Comparison of ENCODE assay signal across 8 cellular contexts in the genomic region with DNA sequence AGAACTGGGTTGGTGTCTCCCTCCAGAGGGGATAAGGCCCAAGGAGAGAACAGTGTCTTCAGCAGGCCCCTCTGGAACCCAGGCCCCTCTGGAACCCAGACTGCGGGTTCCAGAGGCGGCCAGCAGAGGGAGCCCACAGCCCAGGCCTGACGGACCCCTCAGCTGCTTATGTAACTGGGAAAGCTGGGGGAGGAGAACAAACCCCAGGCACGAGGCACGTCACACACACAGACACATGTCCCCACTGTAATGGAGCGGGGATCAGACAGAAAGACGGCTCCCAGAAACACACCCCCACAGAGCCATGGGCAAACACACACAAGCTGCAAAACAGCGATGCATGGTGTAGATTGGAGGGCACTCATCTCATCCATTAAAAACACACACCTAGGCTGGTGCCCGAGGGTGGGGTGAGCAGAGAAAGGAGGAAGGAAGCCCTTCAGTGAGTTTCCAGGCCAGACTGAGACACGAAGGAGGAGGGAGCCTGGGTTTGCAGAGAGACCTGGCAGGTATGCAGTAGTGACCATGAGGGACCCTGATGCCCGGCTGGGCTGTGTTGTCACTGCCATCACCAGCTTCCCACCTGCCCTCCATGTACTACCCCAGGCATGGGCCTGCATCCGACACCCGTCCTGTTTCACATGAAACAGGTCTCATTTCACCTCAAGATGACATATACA. TPM values are rescaled to one million over a fixed set of nuclear protein-coding genes. Genes with fewer than 3 reads are reported as not detected.
A peak's percentile ranks its signal among the peaks of the same experiment; 100 is the strongest.
DNase-seq lines count a peak whose midpoint lies in the region; ATAC-seq and TF ChIP-seq lines count a peak whose summit lies in the region.

No MANE protein-coding gene starts in this region.

- no peaks in the 10 kb centered on the region for H3K9me3 Mint-ChIP-seq in T-cell
- no peaks in the 10 kb centered on the region for H3K9me3 Mint-ChIP-seq in activated naive CD8-positive, alpha-beta T cell treated with anti-CD3 and anti-CD28 coated beads, Interleukin-2, amount 10 ng/mL, durations not matched to agents 7 days and 5 days

- peak overlapping the region; percentile 93 for H3K27ac ChIP-seq in psoas muscle

- peak; percentile 36 for ATAC-seq in GM21390 (IDR thresholded peaks at IDR 0.05; ENCODE audit: unreplicated experiment)
- ATAC-seq in T-cell (replicated peaks in 1 of 4): peak in 3 of 4 experiments; percentile 10 to 47 (median 16)
- peak; percentile 23 for ATAC-seq in activated naive CD8-positive, alpha-beta T cell treated with anti-CD3 and anti-CD28 coated beads, Interleukin-2, amount 10 ng/mL, durations not matched to agents 7 days and 5 days (ENCODE audit: low read depth)
- ATAC-seq in psoas muscle: peak; percentile 60 to 73 (median 63)

- H3K4me1 Mint-ChIP-seq in T-cell: peaks cover 42 to 48% (median 47%) of the 10 kb centered on the region in 3 donors
- H3K4me1 Mint-ChIP-seq in activated naive CD8-positive, alpha-beta T cell treated with anti-CD3 and anti-CD28 coated beads, Interleukin-2, amount 10 ng/mL, durations not matched to agents 7 days and 5 days: peaks cover 36% of the 10 kb centered on the region

- no peaks in the 10 kb centered on the region for H3K9me3 ChIP-seq in psoas muscle

- TF ChIP-seq CTCF in psoas muscle (IDR thresholded peaks at IDR 0.05): peak; percentile 82

- CTCF ChIA-PET in T-cell (lab: Charles Lee): interaction anchor here (0.6 to 3.6 kb wide), 17 partner anchors 14 to 266 kb away, joined by 3 to 25 read pairs (median 3); partner anchors contain the start of genes DCAF8 (in 1 of the 2), NHLH1 (in 1 of the 2) and PEX19 (in 1 of the 2)

- 13 to 19% (median 14%) methylated on average over 13 of the region's 13 CpGs for WGBS in psoas muscle, 3 donors

- peak overlapping the region; percentile 94 to 98 for H3K27ac Mint-ChIP-seq in T-cell
- peak overlapping the region; percentile 88 for H3K27ac Mint-ChIP-seq in activated naive CD8-positive, alpha-beta T cell treated with anti-CD3 and anti-CD28 coated beads, Interleukin-2, amount 10 ng/mL, durations not matched to agents 7 days and 5 days

- peaks cover 35% of the 10 kb centered on the region for H3K4me1 ChIP-seq in psoas muscle

- H3K36me3 Mint-ChIP-seq in T-cell: no peaks in the 10 kb centered on the region
- H3K36me3 Mint-ChIP-seq in activated naive CD8-positive, alpha-beta T cell treated with anti-CD3 and anti-CD28 coated beads, Interleukin-2, amount 10 ng/mL, durations not matched to agents 7 days and 5 days: no peaks in the 10 kb centered on the region

- DNase-seq in Ammon's horn (ENCODE audit: low spot score) (peak; percentile 96), NCI-H1694 (lab: John Stamatoyannopoulos, UW) (peak; percentile 86), T-cell (peak; percentile 50 to 79 (median 65)), cardiac septum (ENCODE audit: low spot score) (peak; percentile 86), psoas muscle (peak; percentile 80 to 89), ureter (ENCODE audit: low spot score) (peak; percentile 87)
- DNase-seq in activated naive CD8-positive, alpha-beta T cell treated with anti-CD3 and anti-CD28 coated beads, Interleukin-2, amount 10 ng/mL, durations not matched to agents 7 days and 5 days: peak; percentile 80

- H3K36me3 ChIP-seq in psoas muscle (ENCODE audit: insufficient read depth in 1 of 2, low read depth in 1 of 2): no peaks in the 10 kb centered on the region

- peak overlapping the region; percentile 11 to 60 (median 25) for H3K4me3 Mint-ChIP-seq in T-cell
- peak overlapping the region; percentile 62 for H3K4me3 Mint-ChIP-seq in activated naive CD8-positive, alpha-beta T cell treated with anti-CD3 and anti-CD28 coated beads, Interleukin-2, amount 10 ng/mL, durations not matched to agents 7 days and 5 days

- POLR2A ChIA-PET in T-cell (lab: Charles Lee): interaction anchor here in 1 of 2 donors (0.7 kb wide), 1 partner anchor 191 kb away, joined by 4 read pairs; no protein-coding TSS in a partner anchor
- POLR2A ChIA-PET in activated naive CD8-positive, alpha-beta T cell treated with anti-CD3 and anti-CD28 coated beads, Interleukin-2, amount 10 ng/mL, durations not matched to agents 7 days and 5 days (lab: Charles Lee): interaction anchor here (1.2 to 2.1 kb wide), 4 partner anchors 151 to 190 kb away, joined by 3 to 8 read pairs (median 6); partner anchors contain the start of gene DCAF8

- no peaks in the 10 kb centered on the region for H3K27me3 ChIP-seq in psoas muscle (ENCODE audit: insufficient read depth in 3 of 3, low read length in 2 of 3)

- peak overlapping the region; percentile 22 for H3K4me3 ChIP-seq in psoas muscle

- intact Hi-C loops in cardiac septum (cut with DNase I): loop anchor here (1.0 to 5.0 kb wide), 6 partner anchors 91 to 276 kb away; partner anchors contain the start of gene PEA15
- intact Hi-C loops in psoas muscle (cut with DNase I): loop anchor here (2.0 to 5.0 kb wide), 4 partner anchors 56 to 190 kb away; no protein-coding TSS in a partner anchor

- no peaks in the 10 kb centered on the region for H3K27me3 Mint-ChIP-seq in T-cell
- H3K27me3 Mint-ChIP-seq in activated naive CD8-positive, alpha-beta T cell treated with anti-CD3 and anti-CD28 coated beads, Interleukin-2, amount 10 ng/mL, durations not matched to agents 7 days and 5 days: no peaks in the 10 kb centered on the region

RNA-seq across cellular contexts. Expression of gene IGSF8, which starts 2.8 kb away (rescaled TPM):
- total RNA-seq in T-cell (10 to 100 TPM; 41.8 to 71.5 (median 62.2) TPM), cardiac septum (29.7 TPM), psoas muscle (1 to 10 TPM; 4.3 to 8.6 (median 6.4) TPM), ureter (22.4 TPM)
- 10 to 100 TPM; 39.8 to 44.6 TPM for total RNA-seq in activated naive CD8-positive, alpha-beta T cell treated with anti-CD3 and anti-CD28 coated beads, Interleukin-2, amount 10 ng/mL, durations not matched to agents 7 days and 5 days
- 1 to 10 TPM; 4.9 to 6.5 (median 6.4) TPM for polyA plus RNA-seq in psoas muscle

RNA-seq across cellular contexts. Expression of gene ATP1A2, which starts 14.4 kb away (rescaled TPM):
- total RNA-seq in T-cell: under 1 TPM in 2 of 5 donors, not detected in 3; 0.10 to 0.26 TPM
- not detected for total RNA-seq in activated naive CD8-positive, alpha-beta T cell treated with anti-CD3 and anti-CD28 coated beads, Interleukin-2, amount 10 ng/mL, durations not matched to agents 7 days and 5 days
- 147 TPM for total RNA-seq in cardiac septum
- 1,000 to 10,000 TPM in 1 of 4 donors, 100 to 1,000 TPM in 3; 523 to 1,040 (median 587) TPM for total RNA-seq in psoas muscle
- 100 to 1,000 TPM in 2 of 3 donors, 10 to 100 TPM in 1; 52.5 to 194 (median 162) TPM for polyA plus RNA-seq in psoas muscle
- total RNA-seq in ureter: 41.2 TPM

RNA-seq across cellular contexts. Expression of gene KCNJ9, which starts 19.8 kb away (rescaled TPM):
- not detected for total RNA-seq in T-cell
- total RNA-seq in activated naive CD8-positive, alpha-beta T cell treated with anti-CD3 and anti-CD28 coated beads, Interleukin-2, amount 10 ng/mL, durations not matched to agents 7 days and 5 days: not detected
- total RNA-seq in cardiac septum: not detected
- not detected for total RNA-seq in psoas muscle
- polyA plus RNA-seq in psoas muscle: under 1 TPM in 2 of 3 donors, not detected in 1; 0.01 to 0.04 TPM
- not detected for total RNA-seq in ureter

RNA-seq across cellular contexts. Expression of gene KCNJ10, which starts 31.2 kb away (rescaled TPM):
- total RNA-seq in T-cell (under 1 TPM in 1 of 5 donors, not detected in 4; 0.22 TPM), cardiac septum (0.05 TPM), psoas muscle (under 1 TPM in 2 of 4 donors, not detected in 2; 0.08 to 0.09 TPM), ureter (not detected)
- not detected for total RNA-seq in activated naive CD8-positive, alpha-beta T cell treated with anti-CD3 and anti-CD28 coated beads, Interleukin-2, amount 10 ng/mL, durations not matched to agents 7 days and 5 days
- under 1 TPM in 2 of 3 donors, not detected in 1; 0.01 to 0.03 TPM for polyA plus RNA-seq in psoas muscle

RNA-seq across cellular contexts. Expression of gene ATP1A4, which starts 50.2 kb away (rescaled TPM):
- total RNA-seq in T-cell: not detected
- total RNA-seq in activated naive CD8-positive, alpha-beta T cell treated with anti-CD3 and anti-CD28 coated beads, Interleukin-2, amount 10 ng/mL, durations not matched to agents 7 days and 5 days: not detected
- total RNA-seq in cardiac septum: 1.0 TPM
- 1 to 10 TPM in 1 of 4 donors, under 1 TPM in 3; 0.07 to 2.0 (median 0.38) TPM for total RNA-seq in psoas muscle
- polyA plus RNA-seq in psoas muscle: 1 to 10 TPM in 1 of 3 donors, under 1 TPM in 2; 0.03 to 1.3 (median 0.13) TPM
- total RNA-seq in ureter: 16.5 TPM

Comparison
In these comparisons a context has a peak if more than half of its experiments do, and no peak if none do; other contexts are left out.
1. Peak in every context shown above with its lines: DNase-seq, ATAC-seq, H3K4me3 ChIP-seq and H3K27ac ChIP-seq.
2. RNA of gene ATP1A2, which starts 14.4 kb away (total RNA-seq): 523 to 1,040 TPM in psoas muscle, 147 TPM in cardiac septum (single experiment) and 41.2 TPM in ureter (single experiment); 0.10 to 0.26 TPM in T-cell and not detected in activated naive CD8-positive, alpha-beta T cell treated with anti-CD3 and anti-CD28 coated beads, Interleukin-2, amount 10 ng/mL, durations not matched to agents 7 days and 5 days; every median in the first group is over 10 times any median in the second.